In the genomic region with DNA sequence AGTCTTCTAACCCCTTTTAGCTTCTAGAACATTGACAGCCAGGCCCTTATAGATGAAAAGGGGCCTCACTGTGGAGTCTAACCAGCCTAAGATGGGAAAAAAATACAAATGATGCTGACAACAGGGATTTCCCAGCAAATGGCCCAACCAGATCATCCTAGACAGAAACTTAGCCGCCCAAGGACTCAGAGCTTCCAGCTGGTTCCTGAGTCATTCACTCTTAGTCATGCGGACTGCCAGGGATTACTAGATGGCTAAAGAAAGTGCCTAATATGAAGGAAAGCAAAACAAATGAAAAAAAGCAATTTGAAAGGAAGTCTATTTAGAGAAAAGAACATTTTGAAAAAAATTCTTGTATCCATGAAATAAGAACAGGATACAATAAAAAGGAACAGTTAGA, we compare ENCODE assay signal across 9 cellular contexts. TPM values are rescaled to one million over a fixed set of nuclear protein-coding genes. Genes with fewer than 3 reads are reported as not detected.
DNase-seq lines count a peak whose midpoint lies in the region; ATAC-seq lines count a peak whose summit lies in the region.
"Had no signal": no experiment of that assay in that cellular context is flagged by ENCODE, and none has a peak within 500 bp of the region (broad histone marks: within the 10 kb centered on the region; RNA-seq: fewer than 3 reads in every experiment).

No MANE protein-coding gene starts in this region.

- DNase-seq in Daoy (ENCODE audit: low read depth) (peak; percentile 72), MV-4-11 (lab: John Stamatoyannopoulos, UW) (peak; percentile 8), NCI-H2227 treated with DMSO at 0.1 percent for 48 hours (lab: John Stamatoyannopoulos, UW) (no peak), globus pallidus (ENCODE audit: low spot score) (no peak), NOMO-1 treated with dmso at 0.1 percent for 144 hours (lab: John Stamatoyannopoulos, UW; ENCODE audit: unreplicated experiment) (no peak), HuH-7 (ENCODE audit: low spot score) (no peak)
- DNase-seq in effector memory CD8-positive, alpha-beta T cell = no peak
- DNase-seq in naive thymus-derived CD8-positive, alpha-beta T cell = no peak
- DNase-seq: NK-92 treated with Interleukin-12 subunit alpha and Interleukin-12 subunit beta, amount 100 ng/mL, for 24 hours had no signal

- peaks cover 48% of the 10 kb centered on the region for H3K36me3 Mint-ChIP-seq in effector memory CD8-positive, alpha-beta T cell (ENCODE audit: insufficient read depth)
- H3K36me3 Mint-ChIP-seq in naive thymus-derived CD8-positive, alpha-beta T cell = peaks cover 14 to 77% (median 32%) of the 10 kb centered on the region in 3 donors

- H3K4me3 Mint-ChIP-seq in effector memory CD8-positive, alpha-beta T cell = peak overlapping the region in 1 of 2 donors; percentile 13
- peak overlapping the region in 6 of 10 donors; percentile 5 to 61 (median 54) for H3K4me3 Mint-ChIP-seq in naive thymus-derived CD8-positive, alpha-beta T cell

- peaks cover 48 to 70% of the 10 kb centered on the region in 2 donors for H3K4me1 Mint-ChIP-seq in effector memory CD8-positive, alpha-beta T cell (ENCODE audit: low read depth in 2 of 2)
- H3K4me1 Mint-ChIP-seq in naive thymus-derived CD8-positive, alpha-beta T cell = peaks cover 42 to 87% (median 79%) of the 10 kb centered on the region in 4 donors

- peak overlapping the region; percentile 44 to 82 for H3K27ac Mint-ChIP-seq in effector memory CD8-positive, alpha-beta T cell
- H3K27ac Mint-ChIP-seq in naive thymus-derived CD8-positive, alpha-beta T cell = peak overlapping the region; percentile 56 to 86 (median 80)

- POLR2A ChIA-PET in naive thymus-derived CD8-positive, alpha-beta T cell (lab: Charles Lee) = interaction anchor here (0.8 to 37.5 kb wide), 7 partner anchors 9 to 291 kb away, joined by 3 to 914 read pairs (median 7); a partner anchor contains a TSS

- ATAC-seq in effector memory CD8-positive, alpha-beta T cell (replicated peaks) = no peak
- no peak for ATAC-seq in naive thymus-derived CD8-positive, alpha-beta T cell

- H3K9me3 Mint-ChIP-seq in effector memory CD8-positive, alpha-beta T cell = no peaks in the 10 kb centered on the region
- peaks cover 0 to 10% (median 5%) of the 10 kb centered on the region in 9 donors for H3K9me3 Mint-ChIP-seq in naive thymus-derived CD8-positive, alpha-beta T cell

- H3K27me3 Mint-ChIP-seq in effector memory CD8-positive, alpha-beta T cell = no peaks in the 10 kb centered on the region
- no peaks in the 10 kb centered on the region for H3K27me3 Mint-ChIP-seq in naive thymus-derived CD8-positive, alpha-beta T cell

RNA-seq across cellular contexts. Expression of a gene that starts 23.7 kb away (rescaled TPM):
- total RNA-seq in Daoy (2014; rRNA removed; shearing (Covaris generic)) = 19.9 and 21.0 TPM in 2 replicates
- 100 to 1,000 TPM; 163 to 165 TPM for total RNA-seq in naive thymus-derived CD8-positive, alpha-beta T cell
- 100 to 1,000 TPM; 152 to 293 (median 155) TPM for polyA plus RNA-seq in naive thymus-derived CD8-positive, alpha-beta T cell

RNA-seq across cellular contexts. Expression of a gene that starts 59.9 kb away (rescaled TPM):
- total RNA-seq in Daoy (2014; rRNA removed; shearing (Covaris generic)) = 0.06 TPM in 1 of 2 replicates, not detected in the other
- total RNA-seq in naive thymus-derived CD8-positive, alpha-beta T cell = under 1 TPM; 0.11 to 0.36 TPM
- polyA plus RNA-seq in naive thymus-derived CD8-positive, alpha-beta T cell = not detected

Comparison
In these comparisons a context has a peak if more than half of its experiments do, and no peak if none do; other contexts are left out.
1. DNase-seq: peak in Daoy (single experiment) and MV-4-11 (single experiment); none in effector memory CD8-positive, alpha-beta T cell (0 of 3), naive thymus-derived CD8-positive, alpha-beta T cell (0 of 10), NCI-H2227 treated with DMSO at 0.1 percent for 48 hours (single experiment), globus pallidus (single experiment), NOMO-1 treated with dmso at 0.1 percent for 144 hours (single experiment) and HuH-7 (single experiment).